In genomic region chr11:66126064-66126463, GRCh38 we compare ENCODE assay signal across 8 cellular contexts. TPM values are rescaled to one million over a fixed set of nuclear protein-coding genes. Genes with fewer than 3 reads are reported as not detected.
DNase-seq lines count a peak whose midpoint lies in the region; ATAC-seq and TF ChIP-seq lines count a peak whose summit lies in the region.

No MANE protein-coding gene starts in this region.

- H3K36me3 ChIP-seq in OCI-LY7 (ENCODE audit: insufficient read depth, low read length) (no peaks in the 10 kb centered on the region), esophagus (ENCODE audit: control insufficient read depth in 2 of 2, insufficient read depth in 2 of 2, low read length in 1 of 2) (no peaks in the 10 kb centered on the region), esophagus muscularis mucosa (no peaks in the 10 kb centered on the region)

- peak overlapping the region; percentile 84 for H3K27ac Mint-ChIP-seq in stimulated activated effector memory CD8-positive, alpha-beta T cell treated with anti-CD3 and anti-CD28 coated beads, Interleukin-12 subunit alpha, Interleukin-12 subunit beta, amount 100 ng/mL, for 72 hours

- CTCF ChIA-PET in OCI-LY7 (lab: Charles Lee; ENCODE audit: unreplicated experiment) = interaction anchor here (1.2 kb wide), 1 partner anchor 10 kb away, joined by 3 read pairs; no protein-coding TSS in a partner anchor

- H3K9me2 ChIP-seq in OCI-LY7 (ENCODE audit: insufficient read depth, low read length) = no peaks in the 10 kb centered on the region

- peaks cover 18% of the 10 kb centered on the region; the same call in 1 of the 2 replicates for H3K79me2 ChIP-seq in OCI-LY7 (ENCODE audit: insufficient read depth, low read depth, low read length)

- H3K4me2 ChIP-seq in OCI-LY7 (ENCODE audit: low read length) = peak overlapping the region; percentile 72

- H3K27me3 ChIP-seq in esophagus (ENCODE audit: control insufficient read depth in 1 of 2, insufficient read depth in 2 of 2, low read length in 2 of 2) (no peaks in the 10 kb centered on the region), esophagus muscularis mucosa (no peaks in the 10 kb centered on the region)

- H3K27ac ChIP-seq in OCI-LY7 (ENCODE audit: low read depth, low read length, poor library complexity, severe bottlenecking) = peak overlapping the region; percentile 90
- peak overlapping the region; percentile 77 to 81 for H3K27ac ChIP-seq in esophagus (ENCODE audit: low read depth in 2 of 2, low read length in 1 of 2)
- H3K27ac ChIP-seq in esophagus muscularis mucosa (replicated peaks in 1 of 4) = peak overlapping the region in 2 of 4 donors; percentile 17 to 33

- H3K4me1 ChIP-seq in OCI-LY7 (ENCODE audit: insufficient read depth, low read length, poor library complexity, severe bottlenecking) (peaks cover 66% of the 10 kb centered on the region), esophagus (ENCODE audit: control insufficient read depth in 2 of 2, insufficient read depth in 2 of 2, low read length in 1 of 2) (peaks cover 4 to 9% of the 10 kb centered on the region in 2 donors), esophagus muscularis mucosa (peaks cover 20 to 27% (median 22%) of the 10 kb centered on the region in 4 donors)

- peak overlapping the region; percentile 85; the same call in 1 of the 2 replicates for H2AFZ ChIP-seq in OCI-LY7 (ENCODE audit: low read length)

- peaks cover 54% of the 10 kb centered on the region for H3K4me1 Mint-ChIP-seq in stimulated activated effector memory CD8-positive, alpha-beta T cell treated with anti-CD3 and anti-CD28 coated beads, Interleukin-12 subunit alpha, Interleukin-12 subunit beta, amount 100 ng/mL, for 72 hours

- no peaks in the 10 kb centered on the region for H3K9me3 Mint-ChIP-seq in stimulated activated effector memory CD8-positive, alpha-beta T cell treated with anti-CD3 and anti-CD28 coated beads, Interleukin-12 subunit alpha, Interleukin-12 subunit beta, amount 100 ng/mL, for 72 hours

- peak overlapping the region; percentile 67 for H3K4me3 Mint-ChIP-seq in stimulated activated effector memory CD8-positive, alpha-beta T cell treated with anti-CD3 and anti-CD28 coated beads, Interleukin-12 subunit alpha, Interleukin-12 subunit beta, amount 100 ng/mL, for 72 hours

- H3K9me3 ChIP-seq in OCI-LY7 (ENCODE audit: low read length) = no peaks in the 10 kb centered on the region
- H3K9me3 ChIP-seq in esophagus (ENCODE audit: control insufficient read depth in 2 of 2, insufficient read depth in 1 of 2, low read depth in 1 of 2, low read length in 1 of 2) = no peaks in the 10 kb centered on the region
- no peaks in the 10 kb centered on the region for H3K9me3 ChIP-seq in esophagus muscularis mucosa

- H3K36me3 Mint-ChIP-seq in stimulated activated effector memory CD8-positive, alpha-beta T cell treated with anti-CD3 and anti-CD28 coated beads, Interleukin-12 subunit alpha, Interleukin-12 subunit beta, amount 100 ng/mL, for 72 hours = peaks cover 11% of the 10 kb centered on the region

- peak; percentile 14 for DNase-seq in NOMO-1 treated with DMSO at 0.1 percent for 48 hours (lab: John Stamatoyannopoulos, UW; ENCODE audit: unreplicated experiment)
- no peak for DNase-seq in NOMO-1 treated with dmso at 0.1 percent for 144 hours (lab: John Stamatoyannopoulos, UW; ENCODE audit: unreplicated experiment)
- peak; percentile 54 for DNase-seq in OCI-LY7 (ENCODE audit: low spot score)
- peak in 1 of 2 donors; percentile 59 for DNase-seq in stimulated activated effector memory CD8-positive, alpha-beta T cell treated with anti-CD3 and anti-CD28 coated beads, Interleukin-12 subunit alpha, Interleukin-12 subunit beta, amount 100 ng/mL, for 72 hours (ENCODE audit: low spot score in 2 of 2)
- no peak for DNase-seq in AG08395 (ENCODE audit: low spot score)
- no peak for DNase-seq in esophagus muscularis mucosa (ENCODE audit: extremely low spot score)

- no peak for TF ChIP-seq EP300 in esophagus muscularis mucosa (IDR thresholded peaks at IDR 0.05)

- BruUV-seq in OCI-LY7 (replicated peaks; lab: Mats Ljungman, UMichigan) = no TSS peak

- POLR2A ChIA-PET in OCI-LY7 (lab: Charles Lee) = interaction anchor here (0.6 to 3.9 kb wide), 8 partner anchors 9 to 98 kb away, joined by 3 to 48 read pairs (median 3); no protein-coding TSS in a partner anchor

- H4K20me1 ChIP-seq in OCI-LY7 (ENCODE audit: insufficient read depth, low read length) = no peaks in the 10 kb centered on the region

- TF ChIP-seq POLR2A in esophagus muscularis mucosa (IDR thresholded peaks at IDR 0.05; ENCODE audit: low read depth) = no peak

- TF ChIP-seq CTCF in OCI-LY7 (conservative IDR thresholded peaks at IDR 0.05; ENCODE audit: low read length) (no peak), esophagus muscularis mucosa (IDR thresholded peaks at IDR 0.05) (no peak)

- peak overlapping the region; percentile 55 for H3K4me3 ChIP-seq in OCI-LY7 (ENCODE audit: low read depth, low read length, poor library complexity, severe bottlenecking)
- no peak overlapping the region for H3K4me3 ChIP-seq in esophagus (ENCODE audit: low read depth in 1 of 2, low read length in 2 of 2)
- no peak overlapping the region for H3K4me3 ChIP-seq in esophagus muscularis mucosa

- WGBS in esophagus, 2 donors = 34 to 38% methylated on average over 3 of the region's 3 CpGs
- 64% methylated on average over 3 of the region's 3 CpGs for WGBS in esophagus muscularis mucosa

- intact Hi-C loops in OCI-LY7 (cut with micrococcal nuclease; ENCODE audit: unreplicated experiment) (no loop called here), esophagus muscularis mucosa (cut with DNase I) (no loop called here)

- ATAC-seq in stimulated activated effector memory CD8-positive, alpha-beta T cell treated with anti-CD3 and anti-CD28 coated beads, Interleukin-12 subunit alpha, Interleukin-12 subunit beta, amount 100 ng/mL, for 72 hours = peak; percentile 82
- no peak for ATAC-seq in HG02623 (IDR thresholded peaks at IDR 0.05; ENCODE audit: unreplicated experiment)

RNA-seq across cellular contexts. Expression of gene PACS1, which starts 56.0 kb away (rescaled TPM):
- total RNA-seq in OCI-LY7 (2014; rRNA removed; shearing (Covaris generic)) = 21.2 and 23.7 TPM in 2 replicates
- total RNA-seq in OCI-LY7 (2022) (50.5 and 52.5 TPM in 2 replicates), esophagus muscularis mucosa (10 to 100 TPM; 37.1 to 97.8 (median 54.3) TPM)
- 10 to 100 TPM; 16.0 to 24.8 TPM for polyA plus RNA-seq in esophagus

Comparison
In these comparisons a context has a peak if more than half of its experiments do, and no peak if none do; other contexts are left out.
1. DNase-seq: peak in NOMO-1 treated with DMSO at 0.1 percent for 48 hours (single experiment) and OCI-LY7 (single experiment); none in NOMO-1 treated with dmso at 0.1 percent for 144 hours (single experiment), AG08395 (single experiment) and esophagus muscularis mucosa (single experiment).